ENCODE assay signal across 11 cellular contexts in genomic region chr6:47126647-47127339, GRCh38.
DNase-seq lines count a peak whose midpoint lies in the region; ATAC-seq and TF ChIP-seq lines count a peak whose summit lies in the region.
"Had no signal": no experiment of that assay in that cellular context is flagged by ENCODE, and none has a peak within 500 bp of the region (broad histone marks: within the 10 kb centered on the region; RNA-seq: fewer than 3 reads in every experiment).

No MANE protein-coding gene starts in this region.

- intact Hi-C loops in Caco-2 (cut with micrococcal nuclease; ENCODE audit: unreplicated experiment) = no loop called here
- intact Hi-C loops in posterior vena cava (cut with DNase I) = no loop called here
- intact Hi-C loops in uterus (cut with DNase I; ENCODE audit: low total_unique reads) = no loop called here

- peaks cover 9% of the 10 kb centered on the region for H3K9me3 Mint-ChIP-seq in Caco-2 (ENCODE audit: unreplicated experiment)

- BruUV-seq in Caco-2 (replicated peaks; lab: Mats Ljungman, UMichigan) = no TSS peak

- H3K36me3 Mint-ChIP-seq in Caco-2 (ENCODE audit: insufficient read depth, unreplicated experiment) = no peaks in the 10 kb centered on the region

- H3K4me1 ChIP-seq in Caco-2 (peaks cover 20% of the 10 kb centered on the region), mesodermal cell (ENCODE audit: control insufficient read depth, insufficient read depth, low read length, poor library complexity, severe bottlenecking) (peaks cover 34% of the 10 kb centered on the region), uterus (no peaks in the 10 kb centered on the region)

- TF ChIP-seq POLR2A in uterus (IDR thresholded peaks at IDR 0.05) = no peak

- peak overlapping the region; percentile 60 for H3K27ac ChIP-seq in mesodermal cell (ENCODE audit: low read depth, low read length, severe bottlenecking)
- H3K27ac ChIP-seq in uterus = no peak overlapping the region
- H3K27ac ChIP-seq: C4-2B had no signal

- H3K4me3 Mint-ChIP-seq in Caco-2 (ENCODE audit: unreplicated experiment) = no peak overlapping the region

- DNase-seq in Caco-2 (peak; percentile 14 to 49), NCI-H82 (lab: John Stamatoyannopoulos, UW) (peak; percentile 72), epithelial cell of esophagus (ENCODE audit: low read depth) (peak; percentile 48), posterior vena cava (ENCODE audit: low spot score) (no peak), uterus (no peak), SKM-1 treated with dmso at 0.1 percent for 144 hours (lab: John Stamatoyannopoulos, UW; ENCODE audit: unreplicated experiment) (no peak)
- DNase-seq: stimulated activated naive CD8-positive, alpha-beta T cell treated with anti-CD3 and anti-CD28 coated beads, Interleukin-15, Interleukin-2, amounts not matched to agents 100 U/mL and 50 U/mL, for 24 hours; T-helper 1 cell had no signal

- CTCF ChIA-PET in Caco-2 (lab: Charles Lee) = no interaction called here

- no peaks in the 10 kb centered on the region for H3K36me3 ChIP-seq in Caco-2 (ENCODE audit: control insufficient read depth, insufficient read depth, low read length)
- no peaks in the 10 kb centered on the region for H3K36me3 ChIP-seq in mesodermal cell (ENCODE audit: control insufficient read depth, insufficient read depth, low read length)
- H3K36me3 ChIP-seq in uterus = no peaks in the 10 kb centered on the region

- peaks cover 27% of the 10 kb centered on the region for H3K4me1 Mint-ChIP-seq in Caco-2 (ENCODE audit: low read depth, unreplicated experiment)

- POLR2A ChIA-PET in Caco-2 (lab: Charles Lee) = no interaction called here

- ATAC-seq in HG03135 (IDR thresholded peaks at IDR 0.05; ENCODE audit: unreplicated experiment) = no peak
- ATAC-seq: stimulated activated naive CD8-positive, alpha-beta T cell treated with anti-CD3 and anti-CD28 coated beads, Interleukin-15, Interleukin-2, amounts not matched to agents 100 U/mL and 50 U/mL, for 24 hours had no signal

- TF ChIP-seq CTCF in Caco-2 (IDR thresholded peaks at IDR 0.05; ENCODE audit: insufficient read depth in 1 of 2, low read depth in 1 of 2, low read length in 1 of 2, severe bottlenecking in 1 of 2, unreplicated experiment in 1 of 2) (no peak), epithelial cell of esophagus (IDR thresholded peaks at IDR 0.05; ENCODE audit: insufficient read depth, low read depth, low read length, missing control alignments) (no peak), uterus (IDR thresholded peaks at IDR 0.05) (no peak)

- H3K27me3 ChIP-seq in Caco-2 (replicated peaks; ENCODE audit: control insufficient read depth, insufficient read depth, low read length) = no peaks in the 10 kb centered on the region
- H3K27me3 ChIP-seq in uterus = no peaks in the 10 kb centered on the region

- no peak overlapping the region for H3K4me3 ChIP-seq in Caco-2 (ENCODE audit: low read depth, low read length)
- no peak overlapping the region for H3K4me3 ChIP-seq in epithelial cell of esophagus (ENCODE audit: low read length)
- no peak overlapping the region for H3K4me3 ChIP-seq in mesodermal cell (ENCODE audit: extremely low read depth, insufficient read depth, low read length, poor library complexity, severe bottlenecking)
- H3K4me3 ChIP-seq in uterus = no peak overlapping the region

- H3K27ac Mint-ChIP-seq in Caco-2 (ENCODE audit: unreplicated experiment) = peak overlapping the region; percentile 42

- H3K9me3 ChIP-seq in Caco-2 = no peaks in the 10 kb centered on the region
- H3K9me3 ChIP-seq in mesodermal cell (ENCODE audit: control insufficient read depth, low read length) = no peaks in the 10 kb centered on the region
- H3K9me3 ChIP-seq in uterus = no peaks in the 10 kb centered on the region

- WGBS in mesodermal cell (ENCODE audit: insufficient coverage in 2 of 2), 2 experiments = 50 to 52% methylated on average over 2 of the region's 5 CpGs

- H3K27me3 Mint-ChIP-seq in Caco-2 (ENCODE audit: insufficient read depth, unreplicated experiment) = no peaks in the 10 kb centered on the region

Comparison
In these comparisons a context has a peak if more than half of its experiments do, and no peak if none do; other contexts are left out.
1. DNase-seq: peak in Caco-2 (2 of 2), NCI-H82 (single experiment) and epithelial cell of esophagus (single experiment); none in posterior vena cava (single experiment), uterus (0 of 2) and SKM-1 treated with dmso at 0.1 percent for 144 hours (single experiment).